Comparison of ENCODE assay signal across 14 cellular contexts in genomic region chr10:132615346-132616169, GRCh38.
DNase-seq lines count a peak whose midpoint lies in the region; ATAC-seq, FAIRE-seq and TF ChIP-seq lines count a peak whose summit lies in the region.
"Had no signal": no experiment of that assay in that cellular context is flagged by ENCODE, and none has a peak within 500 bp of the region (broad histone marks: within the 10 kb centered on the region; RNA-seq: fewer than 3 reads in every experiment).

No MANE protein-coding gene starts in this region.

- TF ChIP-seq CTCF in activated CD8-positive, alpha-beta T cell treated with anti-CD3 and anti-CD28 coated beads for 36 hours (IDR thresholded peaks at IDR 0.05), result no peak

- CTCF ChIA-PET in activated naive CD4-positive, alpha-beta T cell treated with anti-CD3 and anti-CD28 coated beads for 36 hours (lab: Charles Lee), result no interaction called here
- CTCF ChIA-PET in activated CD8-positive, alpha-beta T cell treated with anti-CD3 and anti-CD28 coated beads for 36 hours (lab: Charles Lee), result interaction anchor here (0.9 kb wide), 1 partner anchor 12 kb away, joined by 3 read pairs; no protein-coding TSS in a partner anchor

- no peak overlapping the region for H3K4me3 Mint-ChIP-seq in activated naive CD4-positive, alpha-beta T cell treated with anti-CD3 and anti-CD28 coated beads for 36 hours
- H3K4me3 Mint-ChIP-seq in activated CD8-positive, alpha-beta T cell treated with anti-CD3 and anti-CD28 coated beads for 36 hours, result no peak overlapping the region
- H3K4me3 Mint-ChIP-seq in stimulated activated naive CD8-positive, alpha-beta T cell treated with anti-CD3 and anti-CD28 coated beads, Interleukin-15, amount 100 ng/mL, for 72 hours, result peak overlapping the region in 1 of 2 donors; percentile 34

- intact Hi-C loops in activated naive CD4-positive, alpha-beta T cell treated with anti-CD3 and anti-CD28 coated beads for 36 hours (cut with micrococcal nuclease), result no loop called here
- intact Hi-C loops in activated CD8-positive, alpha-beta T cell treated with anti-CD3 and anti-CD28 coated beads for 36 hours (cut with micrococcal nuclease), result loop anchor here (5.0 kb wide), 1 partner anchor 33 kb away; no protein-coding TSS in a partner anchor

- H3K9me3 Mint-ChIP-seq in activated naive CD4-positive, alpha-beta T cell treated with anti-CD3 and anti-CD28 coated beads for 36 hours, result peaks cover 29% of the 10 kb centered on the region
- peaks cover 29% of the 10 kb centered on the region for H3K9me3 Mint-ChIP-seq in activated CD8-positive, alpha-beta T cell treated with anti-CD3 and anti-CD28 coated beads for 36 hours
- H3K9me3 Mint-ChIP-seq in stimulated activated naive CD8-positive, alpha-beta T cell treated with anti-CD3 and anti-CD28 coated beads, Interleukin-15, amount 100 ng/mL, for 72 hours, result peaks cover 25 to 34% of the 10 kb centered on the region in 2 donors

- POLR2A ChIA-PET in activated CD8-positive, alpha-beta T cell treated with anti-CD3 and anti-CD28 coated beads for 36 hours (lab: Charles Lee), result interaction anchor here (0.6 to 2.3 kb wide), 5 partner anchors 11 to 76 kb away, joined by 4 to 7 read pairs (median 5); no protein-coding TSS in a partner anchor

- no peak for ATAC-seq in activated CD8-positive, alpha-beta T cell treated with anti-CD3 and anti-CD28 coated beads for 36 hours
- peak; percentile 1 for ATAC-seq in stimulated activated naive CD8-positive, alpha-beta T cell treated with anti-CD3 and anti-CD28 coated beads, Interleukin-15, amount 100 ng/mL, for 72 hours
- ATAC-seq in GM18867 (IDR thresholded peaks at IDR 0.05; ENCODE audit: unreplicated experiment) (no peak), HG03097 (IDR thresholded peaks at IDR 0.05; ENCODE audit: low FRiP score, unreplicated experiment) (no peak)
- ATAC-seq: HCT116, left lobe of liver had no signal

- peaks cover 36% of the 10 kb centered on the region for H3K4me1 Mint-ChIP-seq in activated naive CD4-positive, alpha-beta T cell treated with anti-CD3 and anti-CD28 coated beads for 36 hours (ENCODE audit: low read depth)
- peaks cover 44% of the 10 kb centered on the region for H3K4me1 Mint-ChIP-seq in activated CD8-positive, alpha-beta T cell treated with anti-CD3 and anti-CD28 coated beads for 36 hours (ENCODE audit: low read depth)
- H3K4me1 Mint-ChIP-seq in stimulated activated naive CD8-positive, alpha-beta T cell treated with anti-CD3 and anti-CD28 coated beads, Interleukin-15, amount 100 ng/mL, for 72 hours, result peaks cover 67% of the 10 kb centered on the region

- H3K27ac Mint-ChIP-seq in activated naive CD4-positive, alpha-beta T cell treated with anti-CD3 and anti-CD28 coated beads for 36 hours, result peak overlapping the region; percentile 5
- peak overlapping the region; percentile 89 for H3K27ac Mint-ChIP-seq in activated CD8-positive, alpha-beta T cell treated with anti-CD3 and anti-CD28 coated beads for 36 hours
- peak overlapping the region; percentile 61 to 93 for H3K27ac Mint-ChIP-seq in stimulated activated naive CD8-positive, alpha-beta T cell treated with anti-CD3 and anti-CD28 coated beads, Interleukin-15, amount 100 ng/mL, for 72 hours

- DNase-seq in activated naive CD4-positive, alpha-beta T cell treated with anti-CD3 and anti-CD28 coated beads for 36 hours, result peak; percentile 2
- DNase-seq in activated naive CD4-positive, alpha-beta T cell (lab: John Stamatoyannopoulos, UW), result no peak
- no peak for DNase-seq in activated CD8-positive, alpha-beta T cell treated with anti-CD3 and anti-CD28 coated beads for 36 hours
- DNase-seq in islet precursor cell (peak; percentile 37), H54 (ENCODE audit: insufficient read length, low spot score) (no peak)
- no peak for DNase-seq in stimulated activated naive CD8-positive, alpha-beta T cell treated with anti-CD3 and anti-CD28 coated beads, Interleukin-15, amount 100 ng/mL, for 72 hours
- DNase-seq: NCI-H1694 treated with DMSO at 0.1 percent for 48 hours, NCI-H446, occipital lobe had no signal

- no peaks in the 10 kb centered on the region for H3K27me3 Mint-ChIP-seq in activated naive CD4-positive, alpha-beta T cell treated with anti-CD3 and anti-CD28 coated beads for 36 hours (ENCODE audit: low read depth)
- peaks cover 6% of the 10 kb centered on the region for H3K27me3 Mint-ChIP-seq in activated CD8-positive, alpha-beta T cell treated with anti-CD3 and anti-CD28 coated beads for 36 hours
- H3K27me3 Mint-ChIP-seq in stimulated activated naive CD8-positive, alpha-beta T cell treated with anti-CD3 and anti-CD28 coated beads, Interleukin-15, amount 100 ng/mL, for 72 hours, result no peaks in the 10 kb centered on the region

- TF ChIP-seq POLR2A in H54 (IDR thresholded peaks at IDR 0.05; ENCODE audit: low read depth, low read length), result no peak

- no peak for FAIRE-seq in H54 (lab: Jason Lieb, UNC)
- FAIRE-seq: D721Med had no signal

- H3K36me3 Mint-ChIP-seq in activated naive CD4-positive, alpha-beta T cell treated with anti-CD3 and anti-CD28 coated beads for 36 hours (ENCODE audit: low read depth), result peaks cover 35% of the 10 kb centered on the region
- H3K36me3 Mint-ChIP-seq in activated CD8-positive, alpha-beta T cell treated with anti-CD3 and anti-CD28 coated beads for 36 hours (ENCODE audit: low read depth), result peaks cover 44% of the 10 kb centered on the region

Comparison
In these comparisons a context has a peak if more than half of its experiments do, and no peak if none do; other contexts are left out.
1. DNase-seq: peak in activated naive CD4-positive, alpha-beta T cell treated with anti-CD3 and anti-CD28 coated beads for 36 hours (single experiment) and islet precursor cell (single experiment); none in activated naive CD4-positive, alpha-beta T cell (0 of 4), activated CD8-positive, alpha-beta T cell treated with anti-CD3 and anti-CD28 coated beads for 36 hours (single experiment), stimulated activated naive CD8-positive, alpha-beta T cell treated with anti-CD3 and anti-CD28 coated beads, Interleukin-15, amount 100 ng/mL, for 72 hours (0 of 2) and H54 (single experiment).
2. H3K27ac Mint-ChIP-seq: peak in every context shown above with its lines; median percentile 89 in activated CD8-positive, alpha-beta T cell treated with anti-CD3 and anti-CD28 coated beads for 36 hours; 77 in stimulated activated naive CD8-positive, alpha-beta T cell treated with anti-CD3 and anti-CD28 coated beads, Interleukin-15, amount 100 ng/mL, for 72 hours; 5 in activated naive CD4-positive, alpha-beta T cell treated with anti-CD3 and anti-CD28 coated beads for 36 hours.